ENCODE assay signal across 1 cellular context in the genomic region with DNA sequence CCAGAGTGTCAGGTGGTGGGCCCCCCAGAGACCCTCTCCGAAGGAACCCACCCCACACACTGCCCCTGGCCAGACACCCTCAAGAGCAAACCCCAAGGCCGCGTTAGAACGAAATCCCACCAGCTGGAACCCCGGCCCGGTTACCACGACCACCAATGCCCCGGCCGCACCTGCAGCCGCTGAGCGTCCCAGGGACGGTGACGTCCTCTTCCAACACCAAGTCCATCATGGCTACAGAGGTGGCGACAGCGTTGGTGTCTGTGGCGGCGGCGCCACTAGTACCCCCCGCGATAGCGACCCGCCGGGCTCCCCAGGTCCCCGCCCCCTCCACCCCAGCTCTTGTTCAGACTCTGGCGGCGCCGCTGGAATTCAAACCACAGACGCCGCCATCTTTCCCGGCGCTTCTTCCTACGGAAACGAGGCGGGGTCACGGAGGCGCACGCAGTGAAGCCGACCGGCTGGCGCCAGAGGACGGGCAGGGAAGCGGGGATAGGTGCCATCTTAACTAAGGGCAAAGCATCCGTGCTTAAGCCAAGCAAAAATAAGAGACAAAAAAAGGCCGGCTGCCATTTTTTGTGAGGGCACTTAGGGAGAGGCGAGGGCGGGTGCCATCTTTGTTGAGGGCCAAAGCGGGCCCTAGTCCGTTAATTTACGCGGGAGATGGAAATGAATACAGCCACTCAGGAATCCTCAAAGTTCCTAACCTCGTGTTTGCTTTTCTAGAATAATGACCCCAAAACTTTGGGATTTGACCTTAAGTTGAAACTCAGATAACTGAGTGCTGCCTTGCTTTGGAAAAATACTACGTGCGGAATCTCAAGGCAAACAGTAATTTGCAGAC.
TF ChIP-seq lines count a peak whose summit lies in the region.

CDK5RAP2 (minus strand) TSS at position 418 of the 841 bp plus-strand sequence; CDS start at position 229, 189 bp downstream.

TF ChIP-seq in GM12878, 131 proteins besides CTCF, POLR2A, EP300 and RAD21 (continued from another document and continues in another):
- TF ChIP-seq ZBTB40 (IDR thresholded peaks at IDR 0.05; ENCODE audit: borderline replicate concordance) (peak; percentile 88), SREBF1 (IDR thresholded peaks at IDR 0.05; ENCODE audit: low read length) (no peak; the same call in 1 of the 2 replicates), TCF7 (IDR thresholded peaks at IDR 0.05; ENCODE audit: borderline replicate concordance) (no peak; the same call in 1 of the 2 replicates), CBFB (IDR thresholded peaks at IDR 0.05; ENCODE audit: low read depth) (peak; percentile 64; the same call in 1 of the 2 replicates), STAT3 (IDR thresholded peaks at IDR 0.05; ENCODE audit: low read depth, low read length) (no peak), MEF2A (IDR thresholded peaks at IDR 0.05; ENCODE audit: insufficient read depth, low read depth, low read length) (0 out of 2 replicates have a peak, but pooled peaks have one; percentile 18), CREM (IDR thresholded peaks at IDR 0.05; ENCODE audit: low read depth) (peak; percentile 96), BMI1 (IDR thresholded peaks at IDR 0.05; ENCODE audit: borderline replicate concordance) (no peak), CBX3 (IDR thresholded peaks at IDR 0.05; ENCODE audit: borderline replicate concordance, low read depth) (no peak), ZNF274 (IDR thresholded peaks at IDR 0.05; ENCODE audit: insufficient read depth, insufficient read length) (no peak), CBX5 (IDR thresholded peaks at IDR 0.05; ENCODE audit: low read depth) (no peak; the same call in 1 of the 2 replicates), NBN (IDR thresholded peaks at IDR 0.05) (peak; percentile 71), PRDM15 (CRISPR knock-in tag; IDR thresholded peaks at IDR 0.05) (no peak), NRF1 (conservative IDR thresholded peaks at IDR 0.05; ENCODE audit: low read depth, low read length) (no peak), EED (IDR thresholded peaks at IDR 0.05; ENCODE audit: low read depth) (peak; percentile 42; the same call in 1 of the 2 replicates), NFIC (IDR thresholded peaks at IDR 0.05; ENCODE audit: low read depth, low read length) (no peak), SUZ12 (IDR thresholded peaks at IDR 0.05; ENCODE audit: unreplicated experiment) (no peak), ASH2L (IDR thresholded peaks at IDR 0.05; ENCODE audit: borderline replicate concordance, low read depth) (no peak), SMAD1 (IDR thresholded peaks at IDR 0.05; ENCODE audit: low read depth, partially characterized antibody) (no peak), YY1 (IDR thresholded peaks at IDR 0.05; ENCODE audit: low read depth, low read length) (peak; percentile 99), SREBF2 (IDR thresholded peaks at IDR 0.05; ENCODE audit: low read length) (no peak), SKIL (IDR thresholded peaks at IDR 0.05; ENCODE audit: low read depth, poor library complexity, severe bottlenecking) (peak; percentile 61), SMC3 (IDR thresholded peaks at IDR 0.05; ENCODE audit: borderline replicate concordance, low read length) (no peak), SP1 (IDR thresholded peaks at IDR 0.05; ENCODE audit: low read depth, low read length) (peak; percentile 59), SIN3A (IDR thresholded peaks at IDR 0.05; ENCODE audit: low read depth, low read length) (peak; percentile 18; the same call in 1 of the 2 replicates), DPF2 (IDR thresholded peaks at IDR 0.05) (no peak), NR2C1 (IDR thresholded peaks at IDR 0.05) (peak; percentile 96), MYB (IDR thresholded peaks at IDR 0.05; ENCODE audit: borderline replicate concordance, low read depth, low read length) (peak; percentile 30; the same call in 1 of the 2 replicates), SRF (IDR thresholded peaks at IDR 0.05; ENCODE audit: low read depth in 2 of 2, low read length in 2 of 2) (peak in 1 of 2 experiments; percentile 48; a peak in 1 of 4 replicates), JUND (IDR thresholded peaks at IDR 0.05; ENCODE audit: low read depth, low read length) (no peak)
- TF ChIP-seq, protein P1, sequence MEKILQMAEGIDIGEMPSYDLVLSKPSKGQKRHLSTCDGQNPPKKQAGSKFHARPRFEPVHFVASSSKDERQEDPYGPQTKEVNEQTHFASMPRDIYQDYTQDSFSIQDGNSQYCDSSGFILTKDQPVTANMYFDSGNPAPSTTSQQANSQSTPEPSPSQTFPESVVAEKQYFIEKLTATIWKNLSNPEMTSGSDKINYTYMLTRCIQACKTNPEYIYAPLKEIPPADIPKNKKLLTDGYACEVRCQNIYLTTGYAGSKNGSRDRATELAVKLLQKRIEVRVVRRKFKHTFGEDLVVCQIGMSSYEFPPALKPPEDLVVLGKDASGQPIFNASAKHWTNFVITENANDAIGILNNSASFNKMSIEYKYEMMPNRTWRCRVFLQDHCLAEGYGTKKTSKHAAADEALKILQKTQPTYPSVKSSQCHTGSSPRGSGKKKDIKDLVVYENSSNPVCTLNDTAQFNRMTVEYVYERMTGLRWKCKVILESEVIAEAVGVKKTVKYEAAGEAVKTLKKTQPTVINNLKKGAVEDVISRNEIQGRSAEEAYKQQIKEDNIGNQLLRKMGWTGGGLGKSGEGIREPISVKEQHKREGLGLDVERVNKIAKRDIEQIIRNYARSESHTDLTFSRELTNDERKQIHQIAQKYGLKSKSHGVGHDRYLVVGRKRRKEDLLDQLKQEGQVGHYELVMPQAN (conservative IDR thresholded peaks at IDR 0.05): 0 out of 2 replicates have a peak, but pooled peaks have one; percentile 38
- TF ChIP-seq, protein P2, sequence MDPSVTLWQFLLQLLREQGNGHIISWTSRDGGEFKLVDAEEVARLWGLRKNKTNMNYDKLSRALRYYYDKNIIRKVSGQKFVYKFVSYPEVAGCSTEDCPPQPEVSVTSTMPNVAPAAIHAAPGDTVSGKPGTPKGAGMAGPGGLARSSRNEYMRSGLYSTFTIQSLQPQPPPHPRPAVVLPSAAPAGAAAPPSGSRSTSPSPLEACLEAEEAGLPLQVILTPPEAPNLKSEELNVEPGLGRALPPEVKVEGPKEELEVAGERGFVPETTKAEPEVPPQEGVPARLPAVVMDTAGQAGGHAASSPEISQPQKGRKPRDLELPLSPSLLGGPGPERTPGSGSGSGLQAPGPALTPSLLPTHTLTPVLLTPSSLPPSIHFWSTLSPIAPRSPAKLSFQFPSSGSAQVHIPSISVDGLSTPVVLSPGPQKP (IDR thresholded peaks at IDR 0.05; ENCODE audit: low read depth, low read length): no peak
- TF ChIP-seq, protein P3, sequence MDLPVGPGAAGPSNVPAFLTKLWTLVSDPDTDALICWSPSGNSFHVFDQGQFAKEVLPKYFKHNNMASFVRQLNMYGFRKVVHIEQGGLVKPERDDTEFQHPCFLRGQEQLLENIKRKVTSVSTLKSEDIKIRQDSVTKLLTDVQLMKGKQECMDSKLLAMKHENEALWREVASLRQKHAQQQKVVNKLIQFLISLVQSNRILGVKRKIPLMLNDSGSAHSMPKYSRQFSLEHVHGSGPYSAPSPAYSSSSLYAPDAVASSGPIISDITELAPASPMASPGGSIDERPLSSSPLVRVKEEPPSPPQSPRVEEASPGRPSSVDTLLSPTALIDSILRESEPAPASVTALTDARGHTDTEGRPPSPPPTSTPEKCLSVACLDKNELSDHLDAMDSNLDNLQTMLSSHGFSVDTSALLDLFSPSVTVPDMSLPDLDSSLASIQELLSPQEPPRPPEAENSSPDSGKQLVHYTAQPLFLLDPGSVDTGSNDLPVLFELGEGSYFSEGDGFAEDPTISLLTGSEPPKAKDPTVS (IDR thresholded peaks at IDR 0.05; ENCODE audit: low read depth, low read length): 0 out of 2 replicates have a peak, but pooled peaks have one; percentile 23
- TF ChIP-seq, protein P4, sequence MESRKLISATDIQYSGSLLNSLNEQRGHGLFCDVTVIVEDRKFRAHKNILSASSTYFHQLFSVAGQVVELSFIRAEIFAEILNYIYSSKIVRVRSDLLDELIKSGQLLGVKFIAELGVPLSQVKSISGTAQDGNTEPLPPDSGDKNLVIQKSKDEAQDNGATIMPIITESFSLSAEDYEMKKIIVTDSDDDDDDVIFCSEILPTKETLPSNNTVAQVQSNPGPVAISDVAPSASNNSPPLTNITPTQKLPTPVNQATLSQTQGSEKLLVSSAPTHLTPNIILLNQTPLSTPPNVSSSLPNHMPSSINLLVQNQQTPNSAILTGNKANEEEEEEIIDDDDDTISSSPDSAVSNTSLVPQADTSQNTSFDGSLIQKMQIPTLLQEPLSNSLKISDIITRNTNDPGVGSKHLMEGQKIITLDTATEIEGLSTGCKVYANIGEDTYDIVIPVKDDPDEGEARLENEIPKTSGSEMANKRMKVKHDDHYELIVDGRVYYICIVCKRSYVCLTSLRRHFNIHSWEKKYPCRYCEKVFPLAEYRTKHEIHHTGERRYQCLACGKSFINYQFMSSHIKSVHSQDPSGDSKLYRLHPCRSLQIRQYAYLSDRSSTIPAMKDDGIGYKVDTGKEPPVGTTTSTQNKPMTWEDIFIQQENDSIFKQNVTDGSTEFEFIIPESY (IDR thresholded peaks at IDR 0.05): no peak
